ENCODE assay signal across 8 cellular contexts in genomic region chr3:153399636-153400035, GRCh38.
A peak's percentile ranks its signal among the peaks of the same experiment; 100 is the strongest.
DNase-seq lines count a peak whose midpoint lies in the region; ATAC-seq, FAIRE-seq and TF ChIP-seq lines count a peak whose summit lies in the region.

No MANE protein-coding gene starts in this region.

- H3K27me3 Mint-ChIP-seq in activated naive CD8-positive, alpha-beta T cell treated with anti-CD3 and anti-CD28 coated beads for 36 hours = no peaks in the 10 kb centered on the region

- TF ChIP-seq CTCF in transverse colon (IDR thresholded peaks at IDR 0.05) = no peak
- no peak for TF ChIP-seq CTCF in right atrium auricular region (IDR thresholded peaks at IDR 0.05)

- H3K4me3 ChIP-seq in transverse colon (no peak overlapping the region), right atrium auricular region (no peak overlapping the region)

- H3K27ac ChIP-seq in transverse colon (no peak overlapping the region), right atrium auricular region (no peak overlapping the region)

- H3K27ac Mint-ChIP-seq in activated naive CD8-positive, alpha-beta T cell treated with anti-CD3 and anti-CD28 coated beads for 36 hours = peak overlapping the region; percentile 12

- H3K4me1 Mint-ChIP-seq in activated naive CD8-positive, alpha-beta T cell treated with anti-CD3 and anti-CD28 coated beads for 36 hours = peaks cover 16% of the 10 kb centered on the region

- in situ Hi-C loops in transverse colon (cut with MboI; ENCODE audit: low pct_ligation_motif_present in 1 of 4, low pct_unique_long_range_greater_than_20kb in 1 of 4, low sequenced_read_pairs in 3 of 4) = no loop called here

- peaks cover 3% of the 10 kb centered on the region for H3K9me3 Mint-ChIP-seq in activated naive CD8-positive, alpha-beta T cell treated with anti-CD3 and anti-CD28 coated beads for 36 hours

- ATAC-seq in GM21367 (IDR thresholded peaks at IDR 0.05; ENCODE audit: unreplicated experiment) (peak; percentile 89), HG03135 (IDR thresholded peaks at IDR 0.05; ENCODE audit: unreplicated experiment) (peak; percentile 71)

- H3K4me1 ChIP-seq in transverse colon (peaks cover 0 to 4% (median 0%) of the 10 kb centered on the region in 4 donors), right atrium auricular region (no peaks in the 10 kb centered on the region)

- no peak overlapping the region for H3K4me3 Mint-ChIP-seq in activated naive CD8-positive, alpha-beta T cell treated with anti-CD3 and anti-CD28 coated beads for 36 hours

- DNase-seq in GM12891 (ENCODE audit: insufficient read length, low spot score) = no peak
- no peak for DNase-seq in activated naive CD8-positive, alpha-beta T cell treated with anti-CD3 and anti-CD28 coated beads for 36 hours
- no peak for DNase-seq in transverse colon
- DNase-seq in iPS-NIHi7 (ENCODE audit: extremely low spot score) = no peak
- DNase-seq in right atrium auricular region (ENCODE audit: low spot score) = no peak
- no peak for DNase-seq in activated CD4-positive, alpha-beta T cell treated with anti-CD3 and anti-CD28 coated beads for 4 hours

- intact Hi-C loops in transverse colon (cut with DNase I; ENCODE audit: low total_unique reads) = no loop called here

- TF ChIP-seq POLR2A in GM12891 (IDR thresholded peaks at IDR 0.05; ENCODE audit: low read depth, low read length) (no peak), transverse colon (IDR thresholded peaks at IDR 0.05) (no peak)

- H3K9me3 ChIP-seq in transverse colon (no peaks in the 10 kb centered on the region), right atrium auricular region (no peaks in the 10 kb centered on the region)

- H3K36me3 Mint-ChIP-seq in activated naive CD8-positive, alpha-beta T cell treated with anti-CD3 and anti-CD28 coated beads for 36 hours = peaks cover 4% of the 10 kb centered on the region

- TF ChIP-seq EP300 in transverse colon (IDR thresholded peaks at IDR 0.05; ENCODE audit: low read depth) = no peak

- H3K27me3 ChIP-seq in transverse colon = no peaks in the 10 kb centered on the region
- no peaks in the 10 kb centered on the region for H3K27me3 ChIP-seq in right atrium auricular region

- H3K36me3 ChIP-seq in transverse colon (no peaks in the 10 kb centered on the region), right atrium auricular region (no peaks in the 10 kb centered on the region)

- FAIRE-seq in GM12891 (lab: Jason Lieb, UNC) = peak; percentile 20

TF ChIP-seq in GM12891, 5 proteins besides CTCF, POLR2A, EP300 and RAD21:
- no peak for TF ChIP-seq POU2F2 (IDR thresholded peaks at IDR 0.05; ENCODE audit: low read depth, low read length)
- no peak for TF ChIP-seq SPI1 (IDR thresholded peaks at IDR 0.05; ENCODE audit: low read depth, low read length)
- TF ChIP-seq PAX5 (IDR thresholded peaks at IDR 0.05; ENCODE audit: insufficient read depth, low read length, severe bottlenecking) = no peak
- no peak for TF ChIP-seq POLR2AphosphoS5 (IDR thresholded peaks at IDR 0.05; ENCODE audit: low read depth, low read length)
- TF ChIP-seq TAF1 (IDR thresholded peaks at IDR 0.05; ENCODE audit: low read depth, low read length) = no peak
